ENCODE assay signal across 1 cellular context in the genomic region with DNA sequence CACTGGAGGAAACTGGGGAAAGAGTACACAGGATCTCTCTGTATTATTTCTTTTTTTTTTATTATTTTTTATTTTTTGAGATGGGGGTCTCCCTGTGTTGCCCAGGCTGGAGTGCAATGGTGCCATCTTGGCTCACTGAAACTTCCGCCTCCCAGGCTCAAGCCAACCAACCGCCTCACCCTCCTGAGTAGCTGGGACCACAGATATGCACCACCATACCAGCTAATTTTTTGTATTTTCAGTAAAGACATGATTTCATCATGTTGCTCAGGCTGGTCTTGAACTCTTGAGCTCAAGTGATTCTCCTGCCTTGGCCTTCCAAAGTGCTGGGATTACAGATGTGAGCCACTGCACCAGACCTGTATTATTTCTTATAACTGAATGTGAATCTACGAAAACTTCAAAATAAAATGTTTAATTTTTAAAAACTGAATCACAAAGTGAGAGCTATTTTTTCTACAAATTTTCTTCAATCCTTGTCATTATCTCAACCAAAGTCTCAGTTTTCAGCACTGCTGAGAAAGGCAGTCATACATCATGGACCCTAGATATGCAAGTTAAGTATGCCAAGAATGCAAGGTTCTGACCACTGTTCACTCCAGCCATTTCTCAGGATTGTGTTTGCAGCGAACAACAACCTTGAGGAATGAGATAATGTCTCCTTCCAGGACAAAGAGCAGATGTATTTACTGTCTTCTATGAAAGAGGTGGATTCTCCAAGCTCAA.
TF ChIP-seq lines count a peak whose summit lies in the region.

No MANE protein-coding gene starts in this region.

TF ChIP-seq in WTC11, 78 proteins besides CTCF, POLR2A, EP300 and RAD21 (continued from another document):
- TF ChIP-seq, protein P1, sequence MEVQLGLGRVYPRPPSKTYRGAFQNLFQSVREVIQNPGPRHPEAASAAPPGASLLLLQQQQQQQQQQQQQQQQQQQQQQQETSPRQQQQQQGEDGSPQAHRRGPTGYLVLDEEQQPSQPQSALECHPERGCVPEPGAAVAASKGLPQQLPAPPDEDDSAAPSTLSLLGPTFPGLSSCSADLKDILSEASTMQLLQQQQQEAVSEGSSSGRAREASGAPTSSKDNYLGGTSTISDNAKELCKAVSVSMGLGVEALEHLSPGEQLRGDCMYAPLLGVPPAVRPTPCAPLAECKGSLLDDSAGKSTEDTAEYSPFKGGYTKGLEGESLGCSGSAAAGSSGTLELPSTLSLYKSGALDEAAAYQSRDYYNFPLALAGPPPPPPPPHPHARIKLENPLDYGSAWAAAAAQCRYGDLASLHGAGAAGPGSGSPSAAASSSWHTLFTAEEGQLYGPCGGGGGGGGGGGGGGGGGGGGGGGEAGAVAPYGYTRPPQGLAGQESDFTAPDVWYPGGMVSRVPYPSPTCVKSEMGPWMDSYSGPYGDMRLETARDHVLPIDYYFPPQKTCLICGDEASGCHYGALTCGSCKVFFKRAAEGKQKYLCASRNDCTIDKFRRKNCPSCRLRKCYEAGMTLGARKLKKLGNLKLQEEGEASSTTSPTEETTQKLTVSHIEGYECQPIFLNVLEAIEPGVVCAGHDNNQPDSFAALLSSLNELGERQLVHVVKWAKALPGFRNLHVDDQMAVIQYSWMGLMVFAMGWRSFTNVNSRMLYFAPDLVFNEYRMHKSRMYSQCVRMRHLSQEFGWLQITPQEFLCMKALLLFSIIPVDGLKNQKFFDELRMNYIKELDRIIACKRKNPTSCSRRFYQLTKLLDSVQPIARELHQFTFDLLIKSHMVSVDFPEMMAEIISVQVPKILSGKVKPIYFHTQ (CRISPR knock-in tag; IDR thresholded peaks at IDR 0.05) = no peak
